In genomic region chr19:12825259-12826131, GRCh38 we compare ENCODE assay signal across 1 cellular context.
A peak's percentile ranks its signal among the peaks of the same experiment; 100 is the strongest.
TF ChIP-seq lines count a peak whose summit lies in the region.

No MANE protein-coding gene starts in this region.

TF ChIP-seq in HepG2, 621 proteins besides CTCF, POLR2A, EP300 and RAD21 (continued from another document and continues in another):
- TF ChIP-seq ZBTB25 (CRISPR knock-in tag; IDR thresholded peaks at IDR 0.05) = no peak
- 0 out of 2 replicates have a peak, but pooled peaks have one; percentile 31 for TF ChIP-seq ZNF704 (CRISPR knock-in tag; IDR thresholded peaks at IDR 0.05; ENCODE audit: borderline replicate concordance)
- TF ChIP-seq ZBTB39 (CRISPR knock-in tag; IDR thresholded peaks at IDR 0.05) = no peak
- 0 out of 2 replicates have a peak, but pooled peaks have one; percentile 31 for TF ChIP-seq RERE (CRISPR knock-in tag; IDR thresholded peaks at IDR 0.05; ENCODE audit: low read depth)
- peak; percentile 73 for TF ChIP-seq XRCC5 (optimal IDR thresholded peaks at IDR 0.05; ENCODE audit: low read length)
- no peak for TF ChIP-seq ZNF12 (CRISPR knock-in tag; IDR thresholded peaks at IDR 0.05)
- no peak for TF ChIP-seq TBP (CRISPR knock-in tag; IDR thresholded peaks at IDR 0.05)
- TF ChIP-seq CBFB (CRISPR knock-in tag; IDR thresholded peaks at IDR 0.05) = 0 out of 2 replicates have a peak, but pooled peaks have one; percentile 56
- peak; percentile 54; the same call in 1 of the 2 replicates for TF ChIP-seq RCOR2 (CRISPR knock-in tag; IDR thresholded peaks at IDR 0.05)
- TF ChIP-seq SMC3 (IDR thresholded peaks at IDR 0.05; ENCODE audit: low read length) = no peak
- TF ChIP-seq MAX (IDR thresholded peaks at IDR 0.05) = peak; percentile 89
- TF ChIP-seq TEAD3 (CRISPR knock-in tag; optimal IDR thresholded peaks at IDR 0.05; ENCODE audit: borderline replicate concordance) = peak; percentile 33
- peak; percentile 24 for TF ChIP-seq YY1 (IDR thresholded peaks at IDR 0.05; ENCODE audit: insufficient read depth, insufficient replicate concordance, low read depth, low read length)
- no peak for TF ChIP-seq ZNF367 (CRISPR knock-in tag; IDR thresholded peaks at IDR 0.05; ENCODE audit: borderline replicate concordance)
- TF ChIP-seq ZNF160 (CRISPR knock-in tag; IDR thresholded peaks at IDR 0.05) = no peak
- TF ChIP-seq ZFP1 (CRISPR knock-in tag; IDR thresholded peaks at IDR 0.05) = no peak
- 0 out of 2 replicates have a peak, but pooled peaks have one; percentile 10 for TF ChIP-seq BCL6 (CRISPR knock-in tag; IDR thresholded peaks at IDR 0.05)
- TF ChIP-seq ZFX (CRISPR knock-in tag; IDR thresholded peaks at IDR 0.05; ENCODE audit: low read depth) = peak; percentile 54; the same call in 1 of the 2 replicates
- peak; percentile 62 for TF ChIP-seq RXRA (CRISPR knock-in tag; IDR thresholded peaks at IDR 0.05)
- TF ChIP-seq KDM5B (CRISPR knock-in tag; IDR thresholded peaks at IDR 0.05; ENCODE audit: borderline replicate concordance) = peak; percentile 57; the same call in 1 of the 2 replicates
- peak; percentile 42; the same call in 1 of the 2 replicates for TF ChIP-seq ZGPAT (CRISPR knock-in tag; IDR thresholded peaks at IDR 0.05)
- TF ChIP-seq MAZ (IDR thresholded peaks at IDR 0.05; ENCODE audit: borderline replicate concordance, low read depth, low read length) = no peak
- TF ChIP-seq MAZ (CRISPR knock-in tag; IDR thresholded peaks at IDR 0.05; ENCODE audit: low read depth) = 0 out of 2 replicates have a peak, but pooled peaks have one; percentile 26
- TF ChIP-seq MATR3 (CRISPR knock-in tag; IDR thresholded peaks at IDR 0.05) = no peak
- TF ChIP-seq HDAC2 (CRISPR knock-in tag; IDR thresholded peaks at IDR 0.05) = peak; percentile 61; the same call in 1 of the 2 replicates
- no peak for TF ChIP-seq ZNF549 (CRISPR knock-in tag; IDR thresholded peaks at IDR 0.05)
- 0 out of 2 replicates have a peak, but pooled peaks have one; percentile 35 for TF ChIP-seq TFE3 (CRISPR knock-in tag; IDR thresholded peaks at IDR 0.05)
- no peak; the same call in 1 of the 2 replicates for TF ChIP-seq ZBTB20 (CRISPR knock-in tag; IDR thresholded peaks at IDR 0.05; ENCODE audit: borderline replicate concordance, low read depth)
- no peak for TF ChIP-seq ZNF883 (CRISPR knock-in tag; IDR thresholded peaks at IDR 0.05; ENCODE audit: not compliant biosample characterization)
- no peak for TF ChIP-seq ZFP36L1 (CRISPR knock-in tag; IDR thresholded peaks at IDR 0.05)
- TF ChIP-seq NKX3-1 (CRISPR knock-in tag; IDR thresholded peaks at IDR 0.05) = 0 out of 2 replicates have a peak, but pooled peaks have one; percentile 24
- peak; percentile 40; the same call in 1 of the 2 replicates for TF ChIP-seq ELF3 (CRISPR knock-in tag; IDR thresholded peaks at IDR 0.05)
- TF ChIP-seq SATB2 (CRISPR knock-in tag; IDR thresholded peaks at IDR 0.05) = no peak
- peak; percentile 69 for TF ChIP-seq GABPB1 (CRISPR knock-in tag; IDR thresholded peaks at IDR 0.05)
- TF ChIP-seq GRHL1 (CRISPR knock-in tag; conservative IDR thresholded peaks at IDR 0.05) = no peak
- TF ChIP-seq NFKBIZ (CRISPR knock-in tag; IDR thresholded peaks at IDR 0.05) = 0 out of 2 replicates have a peak, but pooled peaks have one; percentile 48
- no peak for TF ChIP-seq HDAC6 (IDR thresholded peaks at IDR 0.05; ENCODE audit: low read depth, low read length)
- no peak for TF ChIP-seq GFI1 (CRISPR knock-in tag; IDR thresholded peaks at IDR 0.05; ENCODE audit: borderline replicate concordance)
- no peak for TF ChIP-seq ZNF574 (CRISPR knock-in tag; IDR thresholded peaks at IDR 0.05)
- peak; percentile 100 for TF ChIP-seq ZNF777 (CRISPR knock-in tag; IDR thresholded peaks at IDR 0.05)
- TF ChIP-seq ZNF557 (CRISPR knock-in tag; IDR thresholded peaks at IDR 0.05) = no peak
- no peak for TF ChIP-seq SRF (IDR thresholded peaks at IDR 0.05; ENCODE audit: low read depth, low read length)
- TF ChIP-seq ZKSCAN5 (CRISPR knock-in tag; IDR thresholded peaks at IDR 0.05) = no peak
- 0 out of 2 replicates have a peak, but pooled peaks have one; percentile 29 for TF ChIP-seq ZNF639 (CRISPR knock-in tag; conservative IDR thresholded peaks at IDR 0.05)
- no peak for TF ChIP-seq ZIK1 (CRISPR knock-in tag; IDR thresholded peaks at IDR 0.05; ENCODE audit: borderline replicate concordance, low read depth)
